Comparison of ENCODE assay signal across 22 cellular contexts in genomic region chr21:46429754-46430681, GRCh38.
"Had no signal": no experiment of that assay in that cellular context is flagged by ENCODE, and none has a peak within 500 bp of the region (broad histone marks: within the 10 kb centered on the region; RNA-seq: fewer than 3 reads in every experiment).

No MANE protein-coding gene starts in this region.

- DNase-seq: activated CD4-positive, alpha-beta T cell treated with anti-CD3 and anti-CD28 coated beads, Interleukin-2, amount 50 U/mL, for 4 hours; activated CD4-positive, CD25-positive, alpha-beta regulatory T cell treated with anti-CD3 and anti-CD28 coated beads, Interleukin-2, amount 50 U/mL, for 72 hours; activated CD8-positive, alpha-beta memory T cell treated with anti-CD3 and anti-CD28 coated beads, Interleukin-2, amount 10 ng/mL, durations not matched to agents 7 days and 5 days; activated effector memory CD4-positive, alpha-beta T cell treated with Interleukin-2 at 50 U/mL for 16 hours; activated T-cell treated with anti-CD3 and anti-CD28 coated beads, Interleukin-2, amount 50 U/mL, for 1 hour; amygdala; body of pancreas; cortex of kidney; effector CD4-positive, alpha-beta T cell; foreskin keratinocyte; left colon; mammary epithelial cell; naive B cell; SK-N-SH; small intestine; stimulated activated naive CD8-positive, alpha-beta T cell treated with anti-CD3 and anti-CD28 coated beads, Interleukin-15, amount 100 ng/mL, for 72 hours; T-cell; T-helper 9 cell had no signal

- H3K27ac ChIP-seq: body of pancreas, foreskin keratinocyte, right atrium auricular region had no signal

- H3K4me3 Mint-ChIP-seq: activated CD8-positive, alpha-beta memory T cell treated with anti-CD3 and anti-CD28 coated beads, Interleukin-2, amount 10 ng/mL, durations not matched to agents 7 days and 5 days; activated naive CD4-positive, alpha-beta T cell treated with anti-CD3 and anti-CD28 coated beads, Interleukin-2, amount 50 U/mL, for 24 hours; central memory CD8-positive, alpha-beta T cell; naive B cell; T-cell; type B pancreatic cell had no signal

- H3K27ac Mint-ChIP-seq: activated naive CD4-positive, alpha-beta T cell treated with anti-CD3 and anti-CD28 coated beads, Interleukin-2, amount 50 U/mL, for 24 hours; T-cell; type B pancreatic cell had no signal

- H3K9me3 Mint-ChIP-seq: activated naive CD4-positive, alpha-beta T cell treated with anti-CD3 and anti-CD28 coated beads, Interleukin-2, amount 50 U/mL, for 24 hours; central memory CD8-positive, alpha-beta T cell; naive B cell; stimulated activated naive CD8-positive, alpha-beta T cell treated with anti-CD3 and anti-CD28 coated beads, Interleukin-15, amount 100 ng/mL, for 72 hours; T-cell; type B pancreatic cell had no signal

- H3K27me3 Mint-ChIP-seq: activated CD8-positive, alpha-beta memory T cell treated with anti-CD3 and anti-CD28 coated beads, Interleukin-2, amount 10 ng/mL, durations not matched to agents 7 days and 5 days; activated naive CD4-positive, alpha-beta T cell treated with anti-CD3 and anti-CD28 coated beads, Interleukin-2, amount 50 U/mL, for 24 hours; central memory CD8-positive, alpha-beta T cell; naive B cell; stimulated activated naive CD8-positive, alpha-beta T cell treated with anti-CD3 and anti-CD28 coated beads, Interleukin-15, amount 100 ng/mL, for 72 hours; T-cell; type B pancreatic cell had no signal

- ATAC-seq: activated CD8-positive, alpha-beta memory T cell treated with anti-CD3 and anti-CD28 coated beads, Interleukin-2, amount 10 ng/mL, durations not matched to agents 7 days and 5 days; body of pancreas; foreskin keratinocyte; left colon; stimulated activated naive CD8-positive, alpha-beta T cell treated with anti-CD3 and anti-CD28 coated beads, Interleukin-15, amount 100 ng/mL, for 72 hours; T-cell had no signal
